29 cellular contexts compared by ENCODE assay signal in the genomic region with DNA sequence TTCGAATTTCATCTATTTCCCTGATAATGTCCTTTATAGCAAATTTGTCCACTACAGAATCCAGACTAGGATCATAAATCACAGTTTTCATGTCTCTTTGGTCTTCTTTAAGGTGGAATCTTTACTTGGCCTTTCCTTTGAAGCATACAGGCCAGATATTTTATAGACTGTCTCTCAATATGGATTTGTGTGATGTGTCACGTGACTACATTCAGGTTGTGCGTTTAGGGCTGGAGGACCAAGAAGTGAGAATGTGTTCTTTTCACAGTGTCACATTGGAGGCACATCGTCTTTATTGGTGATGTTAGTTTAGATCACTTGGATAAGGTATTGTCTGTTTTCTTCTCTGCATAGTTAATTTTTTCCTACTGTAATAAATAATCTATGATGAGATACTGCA.
"Had no signal": no experiment of that assay in that cellular context is flagged by ENCODE, and none has a peak within 500 bp of the region (broad histone marks: within the 10 kb centered on the region; RNA-seq: fewer than 3 reads in every experiment).

No MANE protein-coding gene starts in this region.

- H3K27ac ChIP-seq: neural progenitor cell, ovary, parathyroid adenoma, psoas muscle, skin epidermis, spleen, suprapubic skin, testis, tibial artery, transverse colon, upper lobe of right lung had no signal

- H3K79me2 ChIP-seq: parathyroid adenoma had no signal

- H2AFZ ChIP-seq: neural progenitor cell, parathyroid adenoma had no signal

- ATAC-seq: naive thymus-derived CD4-positive, alpha-beta T cell; natural killer cell; psoas muscle; right cardiac atrium; sciatic nerve; stimulated activated memory B cell treated with anti-CD40 and anti-IgM and Interleukin-4, amounts not matched to agents 10 μg/mL and 1 μg/mL and 100 μg/mL, for 72 hours; stimulated activated naive CD8-positive, alpha-beta T cell treated with anti-CD3 and anti-CD28 coated beads, Interleukin-15, amount 100 ng/mL, for 72 hours; stimulated activated naive CD8-positive, alpha-beta T cell treated with anti-CD3 and anti-CD28 coated beads, Interleukin-15, Interleukin-2, amounts not matched to agents 100 U/mL and 50 U/mL, for 24 hours; upper lobe of right lung had no signal

- FAIRE-seq: urothelium cell line had no signal

- H3K27me3 ChIP-seq: neural progenitor cell, ovary, spleen, suprapubic skin, testis, tibial artery, upper lobe of right lung had no signal

- H3K4me3 ChIP-seq: neural progenitor cell, ovary, psoas muscle, skin epidermis, smooth muscle cell, spleen, suprapubic skin, testis, tibial artery, transverse colon, upper lobe of right lung had no signal

- H3K9me3 ChIP-seq: ovary, psoas muscle, spleen, suprapubic skin, testis, tibial artery, transverse colon, upper lobe of right lung had no signal

- H3K4me2 ChIP-seq: neural progenitor cell, smooth muscle cell had no signal

- H3K9ac ChIP-seq: neural progenitor cell, parathyroid adenoma had no signal

- DNase-seq: naive thymus-derived CD4-positive, alpha-beta T cell; natural killer cell; occipital lobe; ovary; posterior cingulate gyrus; psoas muscle; right cardiac atrium; spleen; stimulated activated CD4-positive, alpha-beta T cell treated with anti-CD3 and anti-CD28 coated beads, Interleukin-12 subunit alpha, Interleukin-12 subunit beta, amount 100 ng/mL, for 4 hours; stimulated activated CD4-positive, alpha-beta T cell treated with anti-CD3 and anti-CD28 coated beads, Interleukin-1b, Interleukin-23, amount 100 ng/mL, for 48 hours; stimulated activated CD4-positive, alpha-beta T cell treated with anti-CD3 and anti-CD28 coated beads, Interleukin-4, amount 100 ng/mL, for 1 hour; stimulated activated CD4-positive, alpha-beta T cell treated with anti-CD3 and anti-CD28 coated beads, Interleukin-4, amount 100 ng/mL, for 4 hours; stimulated activated CD8-positive, alpha-beta memory T cell treated with anti-CD3 and anti-CD28 coated beads, Interleukin-4, amount 100 ng/mL, for 48 hours; stimulated activated naive CD4-positive, alpha-beta T cell; stimulated activated naive CD8-positive, alpha-beta T cell treated with anti-CD3 and anti-CD28 coated beads, Interleukin-15, amount 100 ng/mL, for 72 hours; stimulated activated naive CD8-positive, alpha-beta T cell treated with anti-CD3 and anti-CD28 coated beads, Interleukin-15, Interleukin-2, amounts not matched to agents 100 U/mL and 50 U/mL, for 24 hours; substantia nigra; testis; tibial artery; transverse colon; upper lobe of right lung had no signal

- H3K36me3 ChIP-seq: neural progenitor cell, ovary, spleen, suprapubic skin, tibial artery, transverse colon, upper lobe of right lung had no signal

- H3K4me1 ChIP-seq: neural progenitor cell, parathyroid adenoma, psoas muscle, spleen, suprapubic skin, testis, tibial artery, transverse colon, upper lobe of right lung had no signal
